Comparison of ENCODE assay signal across 18 cellular contexts in the genomic region with DNA sequence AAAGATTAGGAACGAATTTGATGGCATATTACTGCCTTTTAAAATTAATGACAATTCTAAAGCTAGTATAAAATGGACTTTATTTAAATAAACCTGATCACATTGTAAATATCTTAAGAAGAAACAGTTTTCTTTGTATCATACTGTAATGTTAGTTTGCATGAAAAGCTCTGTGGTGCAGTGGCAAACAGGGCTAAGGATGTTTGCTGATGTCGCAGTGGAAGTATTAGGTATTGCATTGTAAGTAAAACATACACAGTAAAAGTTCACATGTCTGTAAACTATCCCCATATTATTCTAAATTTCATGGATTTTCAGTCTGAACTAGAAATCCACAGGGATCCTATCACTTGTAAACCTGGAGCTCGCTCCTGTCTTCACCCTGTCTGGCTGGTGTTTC.
DNase-seq lines count a peak whose midpoint lies in the region; ATAC-seq and TF ChIP-seq lines count a peak whose summit lies in the region.
"Had no signal": no experiment of that assay in that cellular context is flagged by ENCODE, and none has a peak within 500 bp of the region (broad histone marks: within the 10 kb centered on the region; RNA-seq: fewer than 3 reads in every experiment).

No MANE protein-coding gene starts in this region.

- 93% methylated on average over 3 of the region's 3 CpGs for WGBS in suprapubic skin

- H3K4me3 ChIP-seq in AG09309 (ENCODE audit: control insufficient read depth, low read depth, low read length): no peak overlapping the region
- no peak overlapping the region for H3K4me3 ChIP-seq in WI38 (ENCODE audit: low read depth, low read length)
- H3K4me3 ChIP-seq in fibroblast of pulmonary artery (replicated peaks; ENCODE audit: low read depth, low read length): no peak overlapping the region
- no peak overlapping the region for H3K4me3 ChIP-seq in suprapubic skin
- H3K4me3 ChIP-seq: ascending aorta, coronary artery, left ventricle myocardium inferior, SJSA1, upper lobe of left lung had no signal

- TF ChIP-seq POLR2A in suprapubic skin (IDR thresholded peaks at IDR 0.05): no peak

- no peaks in the 10 kb centered on the region for H3K9me3 ChIP-seq in suprapubic skin
- H3K9me3 ChIP-seq: ascending aorta, left ventricle myocardium inferior, SJSA1, upper lobe of left lung had no signal

- TF ChIP-seq EP300 in suprapubic skin (IDR thresholded peaks at IDR 0.05): no peak

- TF ChIP-seq CTCF in AG09309 (IDR thresholded peaks at IDR 0.05; ENCODE audit: control insufficient read depth, insufficient read depth, low read depth, low read length, missing control alignments) (peak; percentile 27), WI38 (IDR thresholded peaks at IDR 0.05; ENCODE audit: low read depth, low read length) (0 out of 2 replicates have a peak, but pooled peaks have one; percentile 27), fibroblast of pulmonary artery (IDR thresholded peaks at IDR 0.05; ENCODE audit: low read length, missing control alignments) (peak; percentile 30), suprapubic skin (IDR thresholded peaks at IDR 0.05) (no peak)

- ATAC-seq in GM18867 (IDR thresholded peaks at IDR 0.05; ENCODE audit: unreplicated experiment) (peak; percentile 31), GM21423 (IDR thresholded peaks at IDR 0.05; ENCODE audit: unreplicated experiment) (no peak)

- H3K36me3 ChIP-seq in suprapubic skin: no peaks in the 10 kb centered on the region
- H3K36me3 ChIP-seq: ascending aorta, left ventricle myocardium inferior, SJSA1, upper lobe of left lung had no signal

- H3K27me3 ChIP-seq in suprapubic skin: no peaks in the 10 kb centered on the region
- H3K27me3 ChIP-seq: ascending aorta, SJSA1, upper lobe of left lung had no signal

- no peak overlapping the region for H3K27ac ChIP-seq in suprapubic skin
- H3K27ac ChIP-seq: ascending aorta, coronary artery, left ventricle myocardium inferior, SJSA1, upper lobe of left lung had no signal

- DNase-seq in AG09309 (ENCODE audit: low read depth): no peak
- peak; percentile 16 for DNase-seq in fibroblast of pulmonary artery (ENCODE audit: low read depth)
- no peak for DNase-seq in suprapubic skin (ENCODE audit: low spot score in 2 of 2)
- DNase-seq in H4 (ENCODE audit: low spot score): no peak
- no peak for DNase-seq in stimulated activated CD4-positive, alpha-beta T cell treated with anti-CD3 and anti-CD28 coated beads, Interleukin-4, amount 100 ng/mL, for 24 hours
- DNase-seq: activated CD4-positive, alpha-beta T cell treated with anti-CD3 and anti-CD28 coated beads, Interleukin-2, amount 10 ng/mL, durations not matched to agents 24 days and 14 days; activated naive CD4-positive, alpha-beta T cell; left ventricle myocardium inferior; NCI-H1105 treated with DMSO at 0.1 percent for 48 hours; NCI-H524 treated with DMSO at 0.1 percent for 48 hours; stimulated activated naive CD4-positive, alpha-beta T cell; upper lobe of left lung had no signal

- H3K4me1 ChIP-seq in suprapubic skin: peaks cover 28% of the 10 kb centered on the region
- H3K4me1 ChIP-seq: SJSA1 had no signal

Comparison
In these comparisons a context has a peak if more than half of its experiments do, and no peak if none do; other contexts are left out.
1. CTCF ChIP-seq: peak in AG09309 (single experiment), WI38 (single experiment) and fibroblast of pulmonary artery (single experiment); none in suprapubic skin (0 of 2).